In the genomic region with DNA sequence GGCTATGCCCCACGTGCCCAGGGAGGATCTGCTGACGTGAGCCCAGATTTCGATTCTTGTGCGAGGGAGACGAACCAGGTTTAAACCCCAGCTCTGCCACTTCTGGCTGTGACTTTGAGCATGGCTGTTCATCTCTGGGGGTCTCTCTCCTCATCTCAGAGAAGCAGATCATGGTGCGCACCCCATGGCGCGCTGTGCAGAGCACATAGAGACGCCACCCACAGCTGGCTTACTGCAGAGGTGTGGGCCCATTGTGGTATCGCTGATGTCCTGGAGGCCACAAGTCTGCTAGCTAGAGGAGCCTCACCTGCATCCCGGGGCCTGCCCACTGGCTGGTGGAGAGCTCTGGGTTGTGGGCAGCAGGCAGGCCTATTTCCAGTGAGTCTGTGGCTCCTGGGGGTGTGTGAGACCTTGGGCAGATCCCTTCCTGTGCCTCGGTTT, we compare ENCODE assay signal across 16 cellular contexts.
"Had no signal": no experiment of that assay in that cellular context is flagged by ENCODE, and none has a peak within 500 bp of the region (broad histone marks: within the 10 kb centered on the region; RNA-seq: fewer than 3 reads in every experiment).

No MANE protein-coding gene starts in this region.

- H3K27me3 ChIP-seq: cardiac muscle cell, colonic mucosa, heart left ventricle, sigmoid colon, stomach had no signal

- ATAC-seq: heart left ventricle, left lobe of liver, WTC11 had no signal

- H3K36me3 Mint-ChIP-seq: WTC11 had no signal

- H3K36me3 ChIP-seq: cardiac muscle cell, colonic mucosa, heart left ventricle, sigmoid colon, stomach had no signal

- H3K4me3 ChIP-seq: cardiac muscle cell, colonic mucosa, heart left ventricle, sigmoid colon, stomach had no signal

- H3K4me1 Mint-ChIP-seq: activated CD4-positive, alpha-beta T cell treated with anti-CD3 and anti-CD28 coated beads, Interleukin-2, amount 10 ng/mL, durations not matched to agents 24 days and 14 days; WTC11 had no signal

- H3K9me3 ChIP-seq: colonic mucosa, heart left ventricle, sigmoid colon, stomach had no signal

- H3K4me3 Mint-ChIP-seq: activated CD4-positive, alpha-beta T cell treated with anti-CD3 and anti-CD28 coated beads, Interleukin-2, amount 10 ng/mL, durations not matched to agents 24 days and 14 days; activated naive CD4-positive, alpha-beta T cell treated with anti-CD3 and anti-CD28 coated beads for 36 hours; activated T-helper 1 cell treated with anti-CD3 and anti-CD28 coated beads, Interleukin-12 subunit alpha, Interleukin-12 subunit beta, Interleukin-2, Interleukin-4 antibody, amounts not matched to agents 30 ng/mL and 10 ng/mL and 1 ng/mL, durations not matched to agents 14 hours and 24 hours and 36 hours; T-helper 1 cell treated with Interleukin-12 subunit alpha and Interleukin-12 subunit beta and Interleukin-4 antibody, amounts not matched to agents 30 μg/mL and 1 μg/mL, for 36 hours; WTC11 had no signal

- H3K27ac Mint-ChIP-seq: activated CD4-positive, alpha-beta T cell treated with anti-CD3 and anti-CD28 coated beads, Interleukin-2, amount 10 ng/mL, durations not matched to agents 24 days and 14 days; activated naive CD4-positive, alpha-beta T cell treated with anti-CD3 and anti-CD28 coated beads for 36 hours; activated T-helper 1 cell treated with anti-CD3 and anti-CD28 coated beads, Interleukin-12 subunit alpha, Interleukin-12 subunit beta, Interleukin-2, Interleukin-4 antibody, amounts not matched to agents 30 ng/mL and 10 ng/mL and 1 ng/mL, durations not matched to agents 14 hours and 24 hours and 36 hours; progenitor cell of endocrine pancreas; T-helper 1 cell treated with Interleukin-12 subunit alpha and Interleukin-12 subunit beta and Interleukin-4 antibody, amounts not matched to agents 30 μg/mL and 1 μg/mL, for 36 hours; WTC11 had no signal

- H3K9me3 Mint-ChIP-seq: activated CD4-positive, alpha-beta T cell treated with anti-CD3 and anti-CD28 coated beads, Interleukin-2, amount 10 ng/mL, durations not matched to agents 24 days and 14 days; activated naive CD4-positive, alpha-beta T cell treated with anti-CD3 and anti-CD28 coated beads for 36 hours; activated T-helper 1 cell treated with anti-CD3 and anti-CD28 coated beads, Interleukin-12 subunit alpha, Interleukin-12 subunit beta, Interleukin-2, Interleukin-4 antibody, amounts not matched to agents 30 ng/mL and 10 ng/mL and 1 ng/mL, durations not matched to agents 14 hours and 24 hours and 36 hours; T-helper 1 cell treated with Interleukin-12 subunit alpha and Interleukin-12 subunit beta and Interleukin-4 antibody, amounts not matched to agents 30 μg/mL and 1 μg/mL, for 36 hours; WTC11 had no signal

- DNase-seq: activated CD4-positive, alpha-beta T cell treated with anti-CD3 and anti-CD28 coated beads, Interleukin-2, amount 10 ng/mL, durations not matched to agents 24 days and 14 days; activated naive CD4-positive, alpha-beta T cell treated with anti-CD3 and anti-CD28 coated beads for 36 hours; colonic mucosa; effector CD4-positive, alpha-beta T cell; foreskin melanocyte; mesendoderm; sigmoid colon; stimulated activated CD4-positive, alpha-beta T cell treated with anti-CD3 and anti-CD28 coated beads, Interleukin-12 subunit alpha, Interleukin-12 subunit beta, amount 100 ng/mL, for 4 hours; stomach had no signal

- H3K4me1 ChIP-seq: colonic mucosa, heart left ventricle, sigmoid colon had no signal

- H3K27ac ChIP-seq: cardiac muscle cell, colonic mucosa, heart left ventricle, sigmoid colon, stomach had no signal

- H3K27me3 Mint-ChIP-seq: progenitor cell of endocrine pancreas had no signal
